ENCODE assay signal across 17 cellular contexts in the genomic region with DNA sequence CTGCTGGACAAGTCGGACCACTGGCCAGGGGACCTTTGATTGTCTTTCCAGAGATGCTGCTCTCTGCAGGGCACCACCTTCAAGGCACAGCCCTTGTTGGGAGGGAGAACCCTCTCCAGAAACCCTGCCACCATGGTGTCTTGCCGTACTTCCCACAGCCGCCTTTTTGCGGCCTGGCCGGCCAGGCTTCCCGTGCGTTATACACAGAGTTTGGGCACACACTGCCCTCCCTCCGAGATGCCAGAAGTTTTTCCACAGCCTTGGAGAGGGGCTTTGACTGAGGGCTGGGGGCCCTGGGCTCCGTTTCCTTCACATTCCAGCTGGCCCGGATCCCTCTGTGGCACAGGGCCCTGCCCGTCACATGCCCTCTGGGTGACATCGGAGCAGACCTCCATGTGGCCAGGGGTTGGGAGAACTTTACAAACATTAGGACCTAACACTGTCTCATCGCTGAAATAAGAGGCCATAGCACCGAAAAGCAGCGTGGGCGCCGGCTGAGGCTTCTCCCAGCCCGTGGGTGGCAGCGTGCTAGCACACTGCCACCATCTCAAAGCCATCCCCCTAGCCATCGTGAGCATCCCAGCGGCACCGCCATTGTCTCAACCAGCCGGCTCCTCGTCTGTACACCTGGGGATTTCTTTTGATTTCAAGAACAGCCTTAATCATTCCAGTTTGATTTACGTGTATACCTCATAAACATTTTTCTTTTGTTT. TPM values are rescaled to one million over a fixed set of nuclear protein-coding genes. Genes with fewer than 3 reads are reported as not detected.
A peak's percentile ranks its signal among the peaks of the same experiment; 100 is the strongest.
DNase-seq lines count a peak whose midpoint lies in the region; ATAC-seq, FAIRE-seq and TF ChIP-seq lines count a peak whose summit lies in the region.
"Had no signal": no experiment of that assay in that cellular context is flagged by ENCODE, and none has a peak within 500 bp of the region (broad histone marks: within the 10 kb centered on the region; RNA-seq: fewer than 3 reads in every experiment).

No MANE protein-coding gene starts in this region.

- in situ Hi-C loops in K562 (cut with MboI): loop anchor here (10.0 kb wide), 1 partner anchor 103 kb away; no protein-coding TSS in a partner anchor

- no peak overlapping the region for H3K4me3 Mint-ChIP-seq in natural killer cell
- H3K4me3 Mint-ChIP-seq: CD8-positive, alpha-beta memory T cell had no signal

- H3K36me3 ChIP-seq in K562 (ENCODE audit: control insufficient read depth, insufficient read depth, low read length) (no peaks in the 10 kb centered on the region), liver (ENCODE audit: control insufficient read depth in 4 of 4, insufficient read depth in 3 of 4, low read depth in 1 of 4, low read length in 3 of 4) (no peaks in the 10 kb centered on the region), osteoblast (ENCODE audit: insufficient read depth, low read length) (no peaks in the 10 kb centered on the region)
- H3K36me3 ChIP-seq: BLaER1 had no signal

- no peak overlapping the region for H2AFZ ChIP-seq in K562 (ENCODE audit: low read depth, low read length)
- no peak overlapping the region for H2AFZ ChIP-seq in osteoblast (ENCODE audit: low read length)

- H3K4me1 Mint-ChIP-seq in natural killer cell: peaks cover 0 to 7% of the 10 kb centered on the region in 2 donors

- POLR2A ChIA-PET in K562 (lab: Yijun Ruan, JAX): interaction anchor here (1.3 kb wide), 1 partner anchor 31 kb away, joined by 3 read pairs; no protein-coding TSS in a partner anchor

- H3K9me3 ChIP-seq in K562 (replicated peaks; ENCODE audit: control insufficient read depth, insufficient read depth, low read depth, low read length) (no peaks in the 10 kb centered on the region), liver (ENCODE audit: control insufficient read depth in 4 of 4, low read length in 3 of 4) (no peaks in the 10 kb centered on the region), osteoblast (ENCODE audit: low read depth, low read length) (no peaks in the 10 kb centered on the region)
- H3K9me3 ChIP-seq: BLaER1 had no signal

- no peak for TF ChIP-seq EP300 in K562 (IDR thresholded peaks at IDR 0.05; ENCODE audit: low read length)

- no peaks in the 10 kb centered on the region for H3K9me3 Mint-ChIP-seq in activated naive CD4-positive, alpha-beta T cell treated with anti-CD3 and anti-CD28 coated beads, Interleukin-2, amount 50 U/mL, for 72 hours
- H3K9me3 Mint-ChIP-seq in natural killer cell: no peaks in the 10 kb centered on the region
- H3K9me3 Mint-ChIP-seq: CD8-positive, alpha-beta memory T cell had no signal

- H3K27me3 ChIP-seq in K562 (ENCODE audit: control insufficient read depth in 2 of 2, insufficient read depth in 2 of 2, low read length in 2 of 2): no peaks in the 10 kb centered on the region
- H3K27me3 ChIP-seq in liver (ENCODE audit: control insufficient read depth in 4 of 4, insufficient read depth in 4 of 4, low read length in 3 of 4): no peaks in the 10 kb centered on the region
- H3K27me3 ChIP-seq in osteoblast (ENCODE audit: insufficient read depth, low read length): peaks cover 3% of the 10 kb centered on the region
- H3K27me3 ChIP-seq: BLaER1 had no signal

- H3K79me2 ChIP-seq in K562 (ENCODE audit: control insufficient read depth, insufficient read depth, low read length) (no peaks in the 10 kb centered on the region), osteoblast (ENCODE audit: insufficient read depth, low read length) (no peaks in the 10 kb centered on the region)

- TF ChIP-seq RAD21 in K562 (CRISPR knock-in tag; conservative IDR thresholded peaks at IDR 0.05 in 1 of 2, IDR thresholded peaks at IDR 0.05 in 1 of 2): no peak
- TF ChIP-seq RAD21 in liver (IDR thresholded peaks at IDR 0.05): no peak

- H4K20me1 ChIP-seq in K562 (replicated peaks; ENCODE audit: control insufficient read depth, insufficient read depth, low read length) (no peaks in the 10 kb centered on the region; the same call in 1 of the 2 replicates), osteoblast (ENCODE audit: insufficient read depth, low read length) (peaks cover 9% of the 10 kb centered on the region)

- H3K4me3 ChIP-seq in K562 (no peak overlapping the region), liver (ENCODE audit: low read depth in 1 of 3, low read length in 3 of 3) (no peak overlapping the region), osteoblast (ENCODE audit: insufficient read depth, low read length) (no peak overlapping the region)
- H3K4me3 ChIP-seq: BLaER1 had no signal

- WGBS in K562 (ENCODE audit: insufficient coverage, low coverage, missing lambda C conversion rate): 36% methylated on average over 15 of the region's 25 CpGs
- WGBS in liver: 59% methylated on average over 25 of the region's 25 CpGs

- peaks cover 0 to 9% of the 10 kb centered on the region in 2 donors for H3K27me3 Mint-ChIP-seq in natural killer cell (ENCODE audit: low read depth in 2 of 2)

- CTCF ChIA-PET in K562 (lab: Yijun Ruan, JAX; ENCODE audit: low intra/inter-chr PET ratio): no interaction called here

- no peaks in the 10 kb centered on the region for H3K9me1 ChIP-seq in K562 (ENCODE audit: control insufficient read depth, insufficient read depth, low read length)

- no TSS peak for BruUV-seq in K562 (replicated peaks; lab: Mats Ljungman, UMichigan)

- DNase-seq in Ammon's horn (ENCODE audit: low spot score) (peak; percentile 29), K562 (ENCODE audit: extremely low read depth in 1 of 4, low spot score in 3 of 4) (no peak), osteoblast (ENCODE audit: insufficient read length, low spot score, missing footprints) (peak; percentile 79), activated T-cell treated with anti-CD3 and anti-CD28 coated beads for 4 hours (no peak), SHP77 treated with DMSO at 0.1 percent for 48 hours (lab: John Stamatoyannopoulos, UW) (no peak), natural killer cell (no peak)
- DNase-seq in activated naive CD4-positive, alpha-beta T cell treated with anti-CD3 and anti-CD28 coated beads, Interleukin-2, amount 50 U/mL, for 72 hours (ENCODE audit: low spot score in 2 of 2): no peak
- DNase-seq: CD8-positive, alpha-beta memory T cell; DMS79; KG1; NCI-H1417 treated with DMSO at 0.1 percent for 48 hours; NCI-H1930; NCI-H446 treated with DMSO at 0.1 percent for 48 hours; NCI-H748 treated with DMSO at 0.1 percent for 48 hours had no signal

- TF ChIP-seq POLR2A in K562 (conservative IDR thresholded peaks at IDR 0.05): no peak

- H3K9ac ChIP-seq in K562 (ENCODE audit: insufficient read depth in 1 of 2, low read depth in 2 of 2, low read length in 2 of 2): no peak overlapping the region
- H3K9ac ChIP-seq in liver (ENCODE audit: low read depth in 1 of 2, low read length in 2 of 2): no peak overlapping the region
- H3K9ac ChIP-seq: BLaER1 had no signal

- TF ChIP-seq CTCF in K562 (IDR thresholded peaks at IDR 0.05 in 2 of 3, conservative IDR thresholded peaks at IDR 0.05 in 1 of 3; ENCODE audit: insufficient read depth in 2 of 3, low read depth in 1 of 3, low read length in 3 of 3) (no peak), liver (IDR thresholded peaks at IDR 0.05; ENCODE audit: low read depth, low read length, missing input control) (no peak), osteoblast (IDR thresholded peaks at IDR 0.05; ENCODE audit: extremely low read depth, low read depth, low read length) (no peak), natural killer cell (IDR thresholded peaks at IDR 0.05) (no peak)

- H3K27ac Mint-ChIP-seq in activated naive CD4-positive, alpha-beta T cell treated with anti-CD3 and anti-CD28 coated beads, Interleukin-2, amount 50 U/mL, for 72 hours: no peak overlapping the region
- H3K27ac Mint-ChIP-seq in natural killer cell: no peak overlapping the region
- H3K27ac Mint-ChIP-seq: CD8-positive, alpha-beta memory T cell had no signal

- H3K4me1 ChIP-seq in K562 (replicated peaks in 1 of 2; ENCODE audit: control insufficient read depth in 2 of 2, insufficient read depth in 2 of 2, low read length in 2 of 2) (peaks cover 7% of the 10 kb centered on the region in 2 experiments; a peak in 3 of 5 replicates), liver (ENCODE audit: control insufficient read depth in 4 of 4, insufficient read depth in 4 of 4, low read length in 3 of 4) (peaks cover 48 to 76% (median 70%) of the 10 kb centered on the region in 4 donors), osteoblast (ENCODE audit: insufficient read depth, low read length) (peaks cover 13% of the 10 kb centered on the region)

- H3K27ac ChIP-seq in K562 (ENCODE audit: extremely low read depth, low read depth, low read length) (no peak overlapping the region), liver (ENCODE audit: low read depth in 1 of 2, low read length in 2 of 2) (peak overlapping the region; percentile 71 to 89), osteoblast (ENCODE audit: low read depth, low read length) (no peak overlapping the region)
- H3K27ac ChIP-seq: BLaER1 had no signal

- no peak overlapping the region for H3K4me2 ChIP-seq in K562 (ENCODE audit: insufficient read depth, low read length)
- H3K4me2 ChIP-seq in osteoblast (ENCODE audit: insufficient read depth, low read length): peak overlapping the region; percentile 10

- H3K36me3 Mint-ChIP-seq in activated naive CD4-positive, alpha-beta T cell treated with anti-CD3 and anti-CD28 coated beads, Interleukin-2, amount 50 U/mL, for 72 hours: no peaks in the 10 kb centered on the region
- H3K36me3 Mint-ChIP-seq in natural killer cell: no peaks in the 10 kb centered on the region
- H3K36me3 Mint-ChIP-seq: CD8-positive, alpha-beta memory T cell had no signal

- ATAC-seq in K562 (no peak), natural killer cell (no peak)
- ATAC-seq in activated naive CD4-positive, alpha-beta T cell treated with anti-CD3 and anti-CD28 coated beads, Interleukin-2, amount 50 U/mL, for 72 hours: no peak

- intact Hi-C loops in K562 (cut with micrococcal nuclease) (no loop called here), natural killer cell (cut with micrococcal nuclease) (no loop called here)

- no peak for FAIRE-seq in K562 (lab: Jason Lieb, UNC)
- FAIRE-seq: D721Med had no signal

RNA-seq across cellular contexts. Expression of gene APEH, which starts 6.3 kb away (rescaled TPM):
- 167 and 504 TPM in 2 replicates for total RNA-seq in K562 (2011; cell fraction: chromatin; rRNA removed; ENCODE audit: low replicate concordance)
- 286 and 325 TPM in 2 replicates for total RNA-seq in K562 (2011; cell fraction: nucleolus; rRNA removed)
- total RNA-seq in K562 (2011; cell fraction: nucleoplasm; rRNA removed): 167 and 176 TPM in 2 replicates
- 142 and 162 TPM in 2 replicates for total RNA-seq in K562 (2014; rRNA removed)
- 74.1 and 104 TPM in 2 replicates for total RNA-seq in K562 (2014; rRNA removed; fragmentation: Illumina TruSeq; extraction: Trizol)
- 126 and 127 TPM in 2 replicates for total RNA-seq in K562 (2015; rRNA removed; fragmentation: Illumina TruSeq; extraction: Trizol)
- total RNA-seq in K562 (2021): 174 and 177 TPM in 2 replicates
- 116 and 117 TPM in 2 replicates for polyA plus RNA-seq in K562 (2011; rRNA removed)
- polyA plus RNA-seq in K562 (2011; cell fraction: cytosol; rRNA removed): 143 and 217 TPM in 2 replicates
- polyA plus RNA-seq in K562 (2011; cell fraction: nucleus; rRNA removed): 281 and 331 TPM in 2 replicates
- 148 and 159 TPM in 2 replicates for polyA plus RNA-seq in K562 (2012)
- polyA plus RNA-seq in K562 (2014; fragmentation: Illumina TruSeq; extraction: Trizol): 120 and 130 TPM in 2 replicates
- 10 to 100 TPM; 70.9 to 72.6 TPM for polyA plus RNA-seq in K562 (2014; fragmentation: Nextera tagmentation; extraction: Ambion mirVana)
- 111 and 122 TPM in 2 replicates for polyA plus RNA-seq in K562 (2014; rRNA removed)
- polyA minus RNA-seq in K562 (2011; rRNA and poly(A)+ RNA removed): 104 and 133 TPM in 2 replicates
- 123 and 130 TPM in 2 replicates for polyA minus RNA-seq in K562 (2011; cell fraction: cytosol; rRNA and poly(A)+ RNA removed)
- polyA minus RNA-seq in K562 (2011; cell fraction: nucleus; rRNA and poly(A)+ RNA removed): 142 and 151 TPM in 2 replicates
- total RNA-seq in liver: 10 to 100 TPM; 91.3 to 94.1 TPM
- 10 to 100 TPM; 65.1 to 83.8 TPM for polyA plus RNA-seq in liver
- 98.8 and 101 TPM in 2 replicates for total RNA-seq in osteoblast
- 100 to 1,000 TPM; 137 to 164 TPM for total RNA-seq in activated naive CD4-positive, alpha-beta T cell treated with anti-CD3 and anti-CD28 coated beads, Interleukin-2, amount 50 U/mL, for 72 hours
- total RNA-seq in natural killer cell: 10 to 100 TPM; 62.8 to 95.7 (median 77.5) TPM

RNA-seq across cellular contexts. Expression of gene MST1, which starts 21.4 kb away (rescaled TPM):
- 3.9 and 10.8 TPM in 2 replicates for total RNA-seq in K562 (2011; cell fraction: chromatin; rRNA removed; ENCODE audit: low replicate concordance)
- total RNA-seq in K562 (2011; cell fraction: nucleolus; rRNA removed): 8.2 and 12.5 TPM in 2 replicates
- total RNA-seq in K562 (2011; cell fraction: nucleoplasm; rRNA removed): 5.0 and 5.1 TPM in 2 replicates
- total RNA-seq in K562 (2014; rRNA removed) (0.23 and 0.57 TPM in 2 replicates), K562 (2014; rRNA removed; fragmentation: Illumina TruSeq; extraction: Trizol) (0.51 TPM in 1 of 2 replicates, not detected in the other), K562 (2015; rRNA removed; fragmentation: Illumina TruSeq; extraction: Trizol) (0.26 and 0.40 TPM in 2 replicates), K562 (2021) (1.2 and 1.4 TPM in 2 replicates), liver (100 to 1,000 TPM; 262 to 551 TPM), osteoblast (6.5 and 6.9 TPM in 2 replicates), natural killer cell (10 to 100 TPM in 2 of 3 donors, 1 to 10 TPM in 1; 9.5 to 19.1 (median 15.2) TPM)
- polyA plus RNA-seq in K562 (2011; rRNA removed) (1.3 and 4.3 TPM in 2 replicates), K562 (2014; fragmentation: Illumina TruSeq; extraction: Trizol) (0.30 and 1.1 TPM in 2 replicates), K562 (2014; fragmentation: Nextera tagmentation; extraction: Ambion mirVana) (under 1 TPM; 0.08 to 0.10 TPM), K562 (2014; rRNA removed) (1.8 and 5.0 TPM in 2 replicates), liver (100 to 1,000 TPM; 509 to 634 TPM)
- polyA plus RNA-seq in K562 (2011; cell fraction: cytosol; rRNA removed): 0.94 and 1.4 TPM in 2 replicates
- 35.5 and 64.0 TPM in 2 replicates for polyA plus RNA-seq in K562 (2011; cell fraction: nucleus; rRNA removed)
- 3.4 and 6.1 TPM in 2 replicates for polyA plus RNA-seq in K562 (2012)
- 0.56 and 1.1 TPM in 2 replicates for polyA minus RNA-seq in K562 (2011; rRNA and poly(A)+ RNA removed)
- 1.0 and 1.2 TPM in 2 replicates for polyA minus RNA-seq in K562 (2011; cell fraction: cytosol; rRNA and poly(A)+ RNA removed)
- polyA minus RNA-seq in K562 (2011; cell fraction: nucleus; rRNA and poly(A)+ RNA removed): 3.1 and 6.1 TPM in 2 replicates
- 10 to 100 TPM; 11.8 to 15.9 TPM for total RNA-seq in activated naive CD4-positive, alpha-beta T cell treated with anti-CD3 and anti-CD28 coated beads, Interleukin-2, amount 50 U/mL, for 72 hours

RNA-seq across cellular contexts. Expression of gene RNF123, which starts 21.5 kb away (rescaled TPM):
- 60.1 and 195 TPM in 2 replicates for total RNA-seq in K562 (2011; cell fraction: chromatin; rRNA removed; ENCODE audit: low replicate concordance)
- total RNA-seq in K562 (2011; cell fraction: nucleolus; rRNA removed): 128 and 136 TPM in 2 replicates
- 70.7 and 81.4 TPM in 2 replicates for total RNA-seq in K562 (2011; cell fraction: nucleoplasm; rRNA removed)
- total RNA-seq in K562 (2014; rRNA removed) (15.0 and 24.2 TPM in 2 replicates), K562 (2014; rRNA removed; fragmentation: Illumina TruSeq; extraction: Trizol) (12.5 and 17.5 TPM in 2 replicates), K562 (2015; rRNA removed; fragmentation: Illumina TruSeq; extraction: Trizol) (14.4 and 15.6 TPM in 2 replicates), K562 (2021) (44.6 and 53.1 TPM in 2 replicates), liver (100 to 1,000 TPM in 1 of 2 donors, 10 to 100 TPM in 1; 44.0 to 104 TPM), osteoblast (25.0 and 33.3 TPM in 2 replicates), natural killer cell (10 to 100 TPM; 48.5 to 58.7 (median 55.6) TPM)
- polyA plus RNA-seq in K562 (2011; rRNA removed) (30.4 and 48.7 TPM in 2 replicates), K562 (2014; fragmentation: Illumina TruSeq; extraction: Trizol) (28.8 and 29.6 TPM in 2 replicates), K562 (2014; fragmentation: Nextera tagmentation; extraction: Ambion mirVana) (1 to 10 TPM; 8.7 to 8.8 TPM), K562 (2014; rRNA removed) (34.2 and 35.0 TPM in 2 replicates), liver (10 to 100 TPM; 34.3 to 36.4 TPM)
- 44.7 and 74.3 TPM in 2 replicates for polyA plus RNA-seq in K562 (2011; cell fraction: cytosol; rRNA removed)
- 195 and 281 TPM in 2 replicates for polyA plus RNA-seq in K562 (2011; cell fraction: nucleus; rRNA removed)
- 22.8 and 35.5 TPM in 2 replicates for polyA plus RNA-seq in K562 (2012)
- 22.1 and 29.0 TPM in 2 replicates for polyA minus RNA-seq in K562 (2011; rRNA and poly(A)+ RNA removed)
- polyA minus RNA-seq in K562 (2011; cell fraction: cytosol; rRNA and poly(A)+ RNA removed): 28.9 and 31.4 TPM in 2 replicates
- 45.0 and 58.2 TPM in 2 replicates for polyA minus RNA-seq in K562 (2011; cell fraction: nucleus; rRNA and poly(A)+ RNA removed)
- total RNA-seq in activated naive CD4-positive, alpha-beta T cell treated with anti-CD3 and anti-CD28 coated beads, Interleukin-2, amount 50 U/mL, for 72 hours: 10 to 100 TPM; 25.5 to 34.0 TPM

RNA-seq across cellular contexts. Expression of gene AMIGO3, which starts 51.6 kb away (rescaled TPM):
- total RNA-seq in K562 (2011; cell fraction: chromatin; rRNA removed; ENCODE audit: low replicate concordance): 5.9 TPM in 1 of 2 replicates, not detected in the other
- total RNA-seq in K562 (2011; cell fraction: nucleolus; rRNA removed): 5.9 and 8.8 TPM in 2 replicates
- 0.51 TPM in 1 of 2 replicates, not detected in the other for total RNA-seq in K562 (2011; cell fraction: nucleoplasm; rRNA removed)
- total RNA-seq in K562 (2014; rRNA removed) (0.68 and 1.4 TPM in 2 replicates), K562 (2014; rRNA removed; fragmentation: Illumina TruSeq; extraction: Trizol) (not detected in 2 replicates), K562 (2015; rRNA removed; fragmentation: Illumina TruSeq; extraction: Trizol) (0.26 TPM in 1 of 2 replicates, not detected in the other), K562 (2021) (0.18 and 0.44 TPM in 2 replicates), liver (not detected), osteoblast (0.29 and 1.8 TPM in 2 replicates), natural killer cell (1 to 10 TPM in 2 of 3 donors, not detected in 1; 1.3 to 1.9 TPM)
- polyA plus RNA-seq in K562 (2011; rRNA removed) (0.13 and 0.41 TPM in 2 replicates), K562 (2014; fragmentation: Illumina TruSeq; extraction: Trizol) (0.18 TPM in 1 of 2 replicates, not detected in the other), K562 (2014; fragmentation: Nextera tagmentation; extraction: Ambion mirVana) (not detected), K562 (2014; rRNA removed) (2.0 and 2.8 TPM in 2 replicates), liver (1 to 10 TPM in 1 of 2 donors, under 1 TPM in 1; 0.11 to 1.1 TPM)
- polyA plus RNA-seq in K562 (2011; cell fraction: cytosol; rRNA removed): 3.1 TPM in 1 of 2 replicates, not detected in the other
- 2.6 and 8.7 TPM in 2 replicates for polyA plus RNA-seq in K562 (2011; cell fraction: nucleus; rRNA removed)
- polyA plus RNA-seq in K562 (2012): 0.61 and 4.4 TPM in 2 replicates
- not detected in 2 replicates for polyA minus RNA-seq in K562 (2011; rRNA and poly(A)+ RNA removed)
- polyA minus RNA-seq in K562 (2011; cell fraction: cytosol; rRNA and poly(A)+ RNA removed): 0.38 and 2.4 TPM in 2 replicates
- polyA minus RNA-seq in K562 (2011; cell fraction: nucleus; rRNA and poly(A)+ RNA removed): 2.4 and 3.3 TPM in 2 replicates
- not detected for total RNA-seq in activated naive CD4-positive, alpha-beta T cell treated with anti-CD3 and anti-CD28 coated beads, Interleukin-2, amount 50 U/mL, for 72 hours

RNA-seq across cellular contexts. Expression of gene GMPPB, which starts 55.9 kb away (rescaled TPM):
- total RNA-seq in K562 (2011; cell fraction: chromatin; rRNA removed; ENCODE audit: low replicate concordance): 23.6 and 70.2 TPM in 2 replicates
- 47.0 and 56.7 TPM in 2 replicates for total RNA-seq in K562 (2011; cell fraction: nucleolus; rRNA removed)
- total RNA-seq in K562 (2011; cell fraction: nucleoplasm; rRNA removed): 29.1 and 36.1 TPM in 2 replicates
- total RNA-seq in K562 (2014; rRNA removed) (11.0 and 18.0 TPM in 2 replicates), K562 (2014; rRNA removed; fragmentation: Illumina TruSeq; extraction: Trizol) (4.3 and 5.5 TPM in 2 replicates), K562 (2015; rRNA removed; fragmentation: Illumina TruSeq; extraction: Trizol) (8.8 and 9.2 TPM in 2 replicates), K562 (2021) (16.4 and 17.4 TPM in 2 replicates), liver (10 to 100 TPM; 12.6 to 57.7 TPM), osteoblast (17.4 and 21.0 TPM in 2 replicates), natural killer cell (10 to 100 TPM; 24.1 to 28.9 (median 27.5) TPM)
- polyA plus RNA-seq in K562 (2011; rRNA removed) (8.1 and 10.3 TPM in 2 replicates), K562 (2014; fragmentation: Illumina TruSeq; extraction: Trizol) (5.8 and 7.4 TPM in 2 replicates), K562 (2014; fragmentation: Nextera tagmentation; extraction: Ambion mirVana) (under 1 TPM; 0.53 to 0.92 TPM), K562 (2014; rRNA removed) (11.3 and 13.3 TPM in 2 replicates), liver (10 to 100 TPM; 13.4 to 57.8 TPM)
- polyA plus RNA-seq in K562 (2011; cell fraction: cytosol; rRNA removed): 8.4 and 10.6 TPM in 2 replicates
- polyA plus RNA-seq in K562 (2011; cell fraction: nucleus; rRNA removed): 36.7 and 37.8 TPM in 2 replicates
- polyA plus RNA-seq in K562 (2012): 11.6 and 18.7 TPM in 2 replicates
- 7.8 and 8.5 TPM in 2 replicates for polyA minus RNA-seq in K562 (2011; rRNA and poly(A)+ RNA removed)
- 6.6 and 7.7 TPM in 2 replicates for polyA minus RNA-seq in K562 (2011; cell fraction: cytosol; rRNA and poly(A)+ RNA removed)
- polyA minus RNA-seq in K562 (2011; cell fraction: nucleus; rRNA and poly(A)+ RNA removed): 22.8 and 34.7 TPM in 2 replicates
- total RNA-seq in activated naive CD4-positive, alpha-beta T cell treated with anti-CD3 and anti-CD28 coated beads, Interleukin-2, amount 50 U/mL, for 72 hours: 10 to 100 TPM; 29.9 to 31.6 TPM

Comparison
In these comparisons a context has a peak if more than half of its experiments do, and no peak if none do; other contexts are left out.
1. DNase-seq: peak in Ammon's horn (single experiment) and osteoblast (single experiment); none in K562 (0 of 4), activated T-cell treated with anti-CD3 and anti-CD28 coated beads for 4 hours (single experiment), activated naive CD4-positive, alpha-beta T cell treated with anti-CD3 and anti-CD28 coated beads, Interleukin-2, amount 50 U/mL, for 72 hours (0 of 2), SHP77 treated with DMSO at 0.1 percent for 48 hours (single experiment) and natural killer cell (single experiment).
2. H3K27ac ChIP-seq: peak in liver (2 of 2); none in K562 (single experiment) and osteoblast (single experiment).
3. RNA of gene MST1, which starts 21.4 kb away (total RNA-seq): 262 to 551 TPM in liver; 11.8 to 15.9 TPM in activated naive CD4-positive, alpha-beta T cell treated with anti-CD3 and anti-CD28 coated beads, Interleukin-2, amount 50 U/mL, for 72 hours, 9.5 to 19.1 TPM in natural killer cell, 6.5 to 6.9 TPM in osteoblast and 0.23 to 12.5 TPM in K562; every median in the first group is over 10 times any median in the second.